9 cellular contexts compared by ENCODE assay signal in the genomic region with DNA sequence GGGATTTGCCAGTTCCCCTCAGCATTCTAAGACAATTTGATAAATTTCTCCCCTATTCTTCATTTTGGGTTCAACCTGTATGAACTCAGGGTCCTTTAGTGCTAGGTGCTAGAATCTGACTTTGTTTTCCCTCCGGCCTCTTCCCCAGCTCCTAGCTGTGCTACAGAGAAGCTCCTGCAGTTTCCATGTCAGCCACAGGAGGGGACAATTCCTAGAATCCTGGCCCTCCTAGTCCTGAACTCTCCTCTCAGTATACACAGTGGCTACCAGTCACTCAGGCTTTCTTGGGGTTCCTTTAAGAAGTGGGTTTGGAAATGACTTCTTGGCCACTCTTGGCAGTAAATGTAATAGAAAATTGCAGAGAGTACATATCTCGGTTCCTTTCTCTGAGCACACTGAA. TPM values are rescaled to one million over a fixed set of nuclear protein-coding genes. Genes with fewer than 3 reads are reported as not detected.
DNase-seq lines count a peak whose midpoint lies in the region; ATAC-seq and TF ChIP-seq lines count a peak whose summit lies in the region.
"Had no signal": no experiment of that assay in that cellular context is flagged by ENCODE, and none has a peak within 500 bp of the region (broad histone marks: within the 10 kb centered on the region; RNA-seq: fewer than 3 reads in every experiment).

No MANE protein-coding gene starts in this region.

- TF ChIP-seq CTCF in fibroblast of mammary gland (conservative IDR thresholded peaks at IDR 0.05; ENCODE audit: control insufficient read depth, insufficient read depth, low read depth, low read length) (peak; percentile 65), retinal pigment epithelial cell (conservative IDR thresholded peaks at IDR 0.05; ENCODE audit: low read depth, low read length) (peak; percentile 76)

- no peaks in the 10 kb centered on the region for H3K9me3 ChIP-seq in NT2/D1 (ENCODE audit: insufficient read depth, low read length)

- no peak overlapping the region for H3K9ac ChIP-seq in NT2/D1 (ENCODE audit: insufficient read length, low read depth)

- H3K27me3 ChIP-seq in NT2/D1 (ENCODE audit: insufficient read depth, insufficient read length) = no peaks in the 10 kb centered on the region

- DNase-seq in DMS153 treated with DMSO at 0.1 percent for 48 hours (lab: John Stamatoyannopoulos, UW; ENCODE audit: unreplicated experiment) = peak; percentile 20
- no peak for DNase-seq in DMS153 (lab: John Stamatoyannopoulos, UW)
- DNase-seq in NT2/D1 (ENCODE audit: low read depth, low spot score) = peak; percentile 30
- DNase-seq in fibroblast of mammary gland (ENCODE audit: low read depth) = peak; percentile 44
- no peak for DNase-seq in retinal pigment epithelial cell (ENCODE audit: low read depth)
- no peak for DNase-seq in GM19238 (ENCODE audit: insufficient read length, low spot score)
- no peak for DNase-seq in posterior vena cava (ENCODE audit: low spot score)
- DNase-seq: naive B cell had no signal

- H3K4me3 ChIP-seq in NT2/D1 (ENCODE audit: insufficient read length, low read depth) (no peak overlapping the region), fibroblast of mammary gland (ENCODE audit: control insufficient read depth, low read depth, low read length) (no peak overlapping the region), retinal pigment epithelial cell (ENCODE audit: low read length) (no peak overlapping the region)

- H3K4me1 ChIP-seq in NT2/D1 (ENCODE audit: insufficient read depth, insufficient read length) = peaks cover 3% of the 10 kb centered on the region

- no peaks in the 10 kb centered on the region for H3K36me3 ChIP-seq in NT2/D1 (ENCODE audit: insufficient read depth, insufficient read length, low read length)

- no peak for ATAC-seq in activated CD4-positive, CD25-positive, alpha-beta regulatory T cell treated with anti-CD3 and anti-CD28 coated beads, Interleukin-2, amount 50 U/mL, for 24 hours

- intact Hi-C loops in posterior vena cava (cut with DNase I) = no loop called here

RNA-seq across cellular contexts. Expression of gene CHST10, which starts 4.9 kb away (rescaled TPM):
- 1 to 10 TPM; 6.3 to 6.9 TPM for total RNA-seq in posterior vena cava

RNA-seq across cellular contexts. Expression of gene NMS, which starts 48.0 kb away (rescaled TPM):
- not detected for total RNA-seq in posterior vena cava

Comparison
In these comparisons a context has a peak if more than half of its experiments do, and no peak if none do; other contexts are left out.
1. DNase-seq: peak in DMS153 treated with DMSO at 0.1 percent for 48 hours (single experiment), NT2/D1 (single experiment) and fibroblast of mammary gland (single experiment); none in DMS153 (single experiment), retinal pigment epithelial cell (single experiment), GM19238 (single experiment) and posterior vena cava (single experiment).